Comparison of ENCODE assay signal across 29 cellular contexts in genomic region chr2:17483496-17483895, GRCh38. TPM values are rescaled to one million over a fixed set of nuclear protein-coding genes. Genes with fewer than 3 reads are reported as not detected.
"Had no signal": no experiment of that assay in that cellular context is flagged by ENCODE, and none has a peak within 500 bp of the region (broad histone marks: within the 10 kb centered on the region; RNA-seq: fewer than 3 reads in every experiment).

No MANE protein-coding gene starts in this region.

- H3K9me3 ChIP-seq: colonic mucosa, esophagus squamous epithelium, gastrocnemius medialis, left lung, lower lobe of right lung, mucosa of descending colon had no signal

- H3K36me3 ChIP-seq: colonic mucosa, esophagus squamous epithelium, gastrocnemius medialis, heart right ventricle, left lung, lower lobe of right lung had no signal

- H3K27ac ChIP-seq: colonic mucosa, epithelial cell of prostate, esophagus squamous epithelium, gastrocnemius medialis, heart right ventricle, left lung, lower lobe of right lung had no signal

- FAIRE-seq: endometrium, islet of Langerhans, keratinocyte had no signal

- H3K4me1 ChIP-seq: colonic mucosa, esophagus squamous epithelium, gastrocnemius medialis, heart right ventricle, left lung, lower lobe of right lung had no signal

- DNase-seq: colonic mucosa; cortex of kidney; effector CD8-positive, alpha-beta T cell; effector memory CD8-positive, alpha-beta T cell; endodermal cell; erythroblast; esophagus squamous epithelium; foreskin fibroblast; foreskin melanocyte; gastrocnemius medialis; glutamatergic neuron; head of caudate nucleus; heart right ventricle; hippocampal formation; left cardiac atrium; left ventricle myocardium superior; lower lobe of right lung; mesenchymal stem cell; mucosa of descending colon had no signal

- H3K27me3 ChIP-seq: colonic mucosa, esophagus squamous epithelium, gastrocnemius medialis, heart right ventricle, left lung had no signal

- H3K4me3 ChIP-seq: colonic mucosa, esophagus squamous epithelium, gastrocnemius medialis, heart right ventricle, left lung, lower lobe of right lung, mucosa of descending colon had no signal

- ATAC-seq: effector memory CD8-positive, alpha-beta T cell; esophagus mucosa; gastrocnemius medialis; heart right ventricle; left cardiac atrium; left lung; left ventricle myocardium superior; lower lobe of right lung; mucosa of descending colon had no signal

RNA-seq across cellular contexts. Expression of gene RAD51AP2, which starts 34.7 kb away (rescaled TPM):
- total RNA-seq: dermis microvascular lymphatic vessel endothelial cell, gastrocnemius medialis, glomerular endothelial cell, lower lobe of right lung, lung microvascular endothelial cell, mesenteric fat pad had no signal

RNA-seq across cellular contexts. Expression of gene VSNL1, which starts 57.0 kb away (rescaled TPM):
- total RNA-seq: dermis microvascular lymphatic vessel endothelial cell, gastrocnemius medialis, glomerular endothelial cell, lung microvascular endothelial cell, mesenteric fat pad had no signal
